8 cellular contexts compared by ENCODE assay signal in genomic region chr22:19892249-19892879, GRCh38. TPM values are rescaled to one million over a fixed set of nuclear protein-coding genes. Genes with fewer than 3 reads are reported as not detected.
DNase-seq lines count a peak whose midpoint lies in the region; ATAC-seq and TF ChIP-seq lines count a peak whose summit lies in the region.

No MANE protein-coding gene starts in this region.

- WGBS in adrenal gland, 4 donors = 61 to 64% (median 62%) methylated on average over 22 to 24 of the region's 24 CpGs

- peak overlapping the region in 2 of 3 donors; percentile 39 to 78 for H3K27ac Mint-ChIP-seq in IgD-negative memory B cell
- H3K27ac Mint-ChIP-seq in endothelial cell (ENCODE audit: unreplicated experiment) = peak overlapping the region; percentile 52

- H3K4me3 Mint-ChIP-seq in IgD-negative memory B cell (peak overlapping the region; percentile 69 to 89 (median 82)), endothelial cell (ENCODE audit: unreplicated experiment) (no peak overlapping the region)

- peak overlapping the region in 1 of 5 donors; percentile 40 for H3K27ac ChIP-seq in adrenal gland

- no peaks in the 10 kb centered on the region for H3K9me3 ChIP-seq in adrenal gland (replicated peaks in 1 of 3)

- H3K9me3 Mint-ChIP-seq in IgD-negative memory B cell (no peaks in the 10 kb centered on the region), endothelial cell (ENCODE audit: unreplicated experiment) (no peaks in the 10 kb centered on the region)

- H3K27me3 Mint-ChIP-seq in IgD-negative memory B cell (no peaks in the 10 kb centered on the region), endothelial cell (ENCODE audit: unreplicated experiment) (peaks cover 12% of the 10 kb centered on the region)

- TF ChIP-seq CTCF in endothelial cell (IDR thresholded peaks at IDR 0.05; ENCODE audit: unreplicated experiment) (no peak), adrenal gland (IDR thresholded peaks at IDR 0.05) (no peak)

- H3K36me3 Mint-ChIP-seq in IgD-negative memory B cell = no peaks in the 10 kb centered on the region
- H3K36me3 Mint-ChIP-seq in endothelial cell (ENCODE audit: low read depth, unreplicated experiment) = peaks cover 4% of the 10 kb centered on the region

- TF ChIP-seq POLR2A in adrenal gland (IDR thresholded peaks at IDR 0.05) = no peak

- DNase-seq in endothelial cell (ENCODE audit: low spot score) (no peak), NCI-H526 treated with DMSO at 0.1 percent for 48 hours (lab: John Stamatoyannopoulos, UW) (no peak), adrenal gland (no peak), epidermal melanocyte (ENCODE audit: insufficient read length, low spot score) (no peak)
- DNase-seq in stimulated activated CD4-positive, alpha-beta T cell treated with anti-CD3 and anti-CD28 coated beads, Interleukin-12 subunit alpha, Interleukin-12 subunit beta, amount 100 ng/mL, for 48 hours (ENCODE audit: low read depth in 2 of 3, low spot score in 1 of 3) = peak; percentile 37 to 48 (median 46)

- H3K36me3 ChIP-seq in adrenal gland (replicated peaks in 1 of 2) = peaks cover 0 to 8% of the 10 kb centered on the region in 2 donors

- intact Hi-C loops in adrenal gland (cut with DNase I) = no loop called here

- no peak overlapping the region for H3K4me3 ChIP-seq in adrenal gland

- H3K27me3 ChIP-seq in adrenal gland = no peaks in the 10 kb centered on the region

- H3K4me1 Mint-ChIP-seq in IgD-negative memory B cell (peaks cover 15 to 17% (median 16%) of the 10 kb centered on the region in 3 donors), endothelial cell (ENCODE audit: unreplicated experiment) (peaks cover 33% of the 10 kb centered on the region)

- H3K4me1 ChIP-seq in adrenal gland (replicated peaks in 1 of 2) = no peaks in the 10 kb centered on the region

- peak; percentile 65 to 68 for ATAC-seq in activated CD4-positive, CD25-positive, alpha-beta regulatory T cell treated with anti-CD3 and anti-CD28 coated beads, Interleukin-2, amount 50 U/mL, for 24 hours
- ATAC-seq in GM21528 (IDR thresholded peaks at IDR 0.05; ENCODE audit: low FRiP score, unreplicated experiment) = no peak

RNA-seq across cellular contexts. Expression of gene GNB1L, which starts 37.7 kb away (rescaled TPM):
- 15.3 TPM for polyA plus RNA-seq in IgD-negative memory B cell
- 3.7 TPM for total RNA-seq in endothelial cell (ENCODE audit: unreplicated experiment)
- total RNA-seq in adrenal gland = 1 to 10 TPM in 7 of 8 donors, under 1 TPM in 1; 0.26 to 6.6 (median 3.7) TPM
- polyA plus RNA-seq in adrenal gland = 1 to 10 TPM in 2 of 3 donors, not detected in 1; 4.3 to 6.2 TPM

RNA-seq across cellular contexts. Expression of gene RTL10, which starts 37.7 kb away (rescaled TPM):
- polyA plus RNA-seq in IgD-negative memory B cell (7.3 TPM), adrenal gland (10 to 100 TPM in 1 of 3 donors, 1 to 10 TPM in 2; 5.8 to 14.1 (median 7.9) TPM)
- total RNA-seq in endothelial cell (ENCODE audit: unreplicated experiment) (20.3 TPM), adrenal gland (10 to 100 TPM in 6 of 8 donors, 1 to 10 TPM in 2; 5.5 to 17.3 (median 11.7) TPM)

RNA-seq across cellular contexts. Expression of gene COMT, which starts 49.2 kb away (rescaled TPM):
- polyA plus RNA-seq in IgD-negative memory B cell (85.3 TPM), adrenal gland (100 to 1,000 TPM in 1 of 3 donors, 10 to 100 TPM in 2; 51.3 to 220 (median 65.5) TPM)
- total RNA-seq in endothelial cell (ENCODE audit: unreplicated experiment) (49.0 TPM), adrenal gland (100 to 1,000 TPM; 268 to 743 (median 528) TPM)

RNA-seq across cellular contexts. Expression of gene TXNRD2, which starts 49.3 kb away (rescaled TPM):
- polyA plus RNA-seq in IgD-negative memory B cell (17.3 TPM), adrenal gland (100 to 1,000 TPM in 2 of 3 donors, 10 to 100 TPM in 1; 39.6 to 171 (median 148) TPM)
- total RNA-seq in endothelial cell (ENCODE audit: unreplicated experiment) (23.0 TPM), adrenal gland (10 to 100 TPM; 41.7 to 74.2 (median 56.5) TPM)

Comparison
In these comparisons a context has a peak if more than half of its experiments do, and no peak if none do; other contexts are left out.
1. DNase-seq: peak in stimulated activated CD4-positive, alpha-beta T cell treated with anti-CD3 and anti-CD28 coated beads, Interleukin-12 subunit alpha, Interleukin-12 subunit beta, amount 100 ng/mL, for 48 hours (3 of 3); none in endothelial cell (single experiment), NCI-H526 treated with DMSO at 0.1 percent for 48 hours (single experiment), adrenal gland (0 of 7) and epidermal melanocyte (single experiment).